ENCODE assay signal across 8 cellular contexts in the genomic region with DNA sequence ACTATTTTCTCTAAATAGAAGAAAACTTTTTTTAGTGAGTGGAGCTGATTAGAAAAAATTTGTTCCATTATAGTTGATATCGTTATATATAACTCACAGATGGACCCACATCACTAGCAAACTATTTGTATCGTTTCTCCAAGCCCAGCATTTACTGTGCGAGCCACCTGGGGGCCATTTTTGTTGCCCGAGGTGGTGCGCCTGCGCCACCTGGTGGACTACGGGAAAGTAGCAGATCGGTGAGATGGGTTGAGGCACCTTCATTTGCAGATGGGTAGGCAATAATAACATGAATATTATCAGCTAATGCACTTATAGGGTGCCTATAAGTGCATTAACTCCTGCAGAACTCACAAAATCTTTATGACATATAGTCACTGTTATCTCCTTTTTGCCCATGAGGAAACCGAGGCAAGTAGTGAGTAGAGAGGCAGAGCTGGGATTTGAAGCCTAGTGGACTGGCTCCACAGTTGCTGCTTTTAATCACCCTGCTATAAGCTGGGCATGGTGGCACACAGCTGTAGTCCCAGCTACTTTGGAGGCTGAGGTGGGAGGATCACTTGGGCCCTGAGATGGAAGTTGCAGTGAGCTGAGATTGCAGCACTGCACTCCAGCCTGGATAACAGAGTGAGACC. TPM values are rescaled to one million over a fixed set of nuclear protein-coding genes. Genes with fewer than 3 reads are reported as not detected.
DNase-seq lines count a peak whose midpoint lies in the region; ATAC-seq, FAIRE-seq and TF ChIP-seq lines count a peak whose summit lies in the region.

No MANE protein-coding gene starts in this region.

- H3K27me3 ChIP-seq in bronchial epithelial cell (ENCODE audit: control insufficient read depth, insufficient read depth, low read length), result peaks cover 4% of the 10 kb centered on the region
- H3K27me3 ChIP-seq in lower lobe of right lung (ENCODE audit: low read depth), result peaks cover 32% of the 10 kb centered on the region

- no peak overlapping the region for H3K4me3 ChIP-seq in bronchial epithelial cell (ENCODE audit: low read depth, low read length)
- no peak overlapping the region for H3K4me3 ChIP-seq in lower lobe of right lung

- H3K27ac ChIP-seq in 22Rv1, result no peak overlapping the region
- H3K27ac ChIP-seq in lower lobe of right lung, result no peak overlapping the region

- intact Hi-C loops in lower lobe of right lung (cut with DNase I), result no loop called here

- TF ChIP-seq POLR2A in GM12891 (IDR thresholded peaks at IDR 0.05; ENCODE audit: low read depth, low read length), result no peak

- TF ChIP-seq CTCF in 22Rv1 (IDR thresholded peaks at IDR 0.05), result peak; percentile 97
- peak; percentile 75 for TF ChIP-seq CTCF in bronchial epithelial cell (IDR thresholded peaks at IDR 0.05; ENCODE audit: insufficient read depth, low read length, severe bottlenecking)
- peak; percentile 87 for TF ChIP-seq CTCF in lower lobe of right lung (IDR thresholded peaks at IDR 0.05)

- peaks cover 5% of the 10 kb centered on the region for H3K4me1 ChIP-seq in lower lobe of right lung

- H3K9me3 ChIP-seq in lower lobe of right lung, result no peaks in the 10 kb centered on the region

- peak; percentile 91 for FAIRE-seq in GM12891 (lab: Jason Lieb, UNC)
- no peak for FAIRE-seq in bronchial epithelial cell (lab: Jason Lieb, UNC)

- H3K36me3 ChIP-seq in bronchial epithelial cell (ENCODE audit: control insufficient read depth, insufficient read depth, low read length) (no peaks in the 10 kb centered on the region), lower lobe of right lung (no peaks in the 10 kb centered on the region)

- peak; percentile 63 to 71 for ATAC-seq in lower lobe of right lung
- ATAC-seq in GM19397 (IDR thresholded peaks at IDR 0.05; ENCODE audit: unreplicated experiment), result no peak

- DNase-seq in GM12891 (ENCODE audit: insufficient read length, low spot score), result peak; percentile 61
- peak; percentile 32 for DNase-seq in NCI-H1105 (lab: John Stamatoyannopoulos, UW)
- peak; percentile 62 for DNase-seq in activated CD4-positive, CD25-positive, alpha-beta regulatory T cell treated with anti-CD3 and anti-CD28 coated beads, Interleukin-2, amount 50 U/mL, for 16 hours (ENCODE audit: low read depth, low spot score)
- DNase-seq in bronchial epithelial cell (ENCODE audit: low read depth), result peak; percentile 39
- peak; percentile 81 for DNase-seq in lower lobe of right lung
- DNase-seq in stimulated activated CD8-positive, alpha-beta memory T cell treated with anti-CD3 and anti-CD28 coated beads, Interleukin-4, amount 100 ng/mL, for 4 hours (ENCODE audit: low read depth in 2 of 2, low spot score in 1 of 2), result peak; percentile 60 to 63

TF ChIP-seq in GM12891, 5 proteins besides CTCF, POLR2A, EP300 and RAD21:
- no peak for TF ChIP-seq SPI1 (IDR thresholded peaks at IDR 0.05; ENCODE audit: low read depth, low read length)
- TF ChIP-seq TAF1 (IDR thresholded peaks at IDR 0.05; ENCODE audit: low read depth, low read length), result no peak
- no peak for TF ChIP-seq PAX5 (IDR thresholded peaks at IDR 0.05; ENCODE audit: insufficient read depth, low read length, severe bottlenecking)
- no peak for TF ChIP-seq POU2F2 (IDR thresholded peaks at IDR 0.05; ENCODE audit: low read depth, low read length)
- no peak for TF ChIP-seq POLR2AphosphoS5 (IDR thresholded peaks at IDR 0.05; ENCODE audit: low read depth, low read length)

RNA-seq across cellular contexts. Expression of a gene that starts 23.2 kb away (rescaled TPM):
- polyA plus RNA-seq in GM12891 (2012; ENCODE audit: low read depth, missing spikeins), result 1.1 TPM
- total RNA-seq in bronchial epithelial cell (under 0.01 and 0.51 TPM in 2 replicates), lower lobe of right lung (7.8 TPM)

RNA-seq across cellular contexts. Expression of a gene that starts 32.6 kb away (rescaled TPM):
- 41.2 TPM for polyA plus RNA-seq in GM12891 (2012; ENCODE audit: low read depth, missing spikeins)
- total RNA-seq in bronchial epithelial cell (not detected in 2 replicates), lower lobe of right lung (44.0 TPM)

Comparison
In these comparisons a context has a peak if more than half of its experiments do, and no peak if none do; other contexts are left out.
1. RNA of a gene that starts 32.6 kb away (total RNA-seq): 44.0 TPM in lower lobe of right lung (single experiment); not detected in bronchial epithelial cell; every median in the first group is over 10 times any median in the second.
2. Peak in every context shown above with its lines, with median percentiles within 50 percentile points of each other: CTCF ChIP-seq and DNase-seq.